ENCODE assay signal across 10 cellular contexts in the genomic region with DNA sequence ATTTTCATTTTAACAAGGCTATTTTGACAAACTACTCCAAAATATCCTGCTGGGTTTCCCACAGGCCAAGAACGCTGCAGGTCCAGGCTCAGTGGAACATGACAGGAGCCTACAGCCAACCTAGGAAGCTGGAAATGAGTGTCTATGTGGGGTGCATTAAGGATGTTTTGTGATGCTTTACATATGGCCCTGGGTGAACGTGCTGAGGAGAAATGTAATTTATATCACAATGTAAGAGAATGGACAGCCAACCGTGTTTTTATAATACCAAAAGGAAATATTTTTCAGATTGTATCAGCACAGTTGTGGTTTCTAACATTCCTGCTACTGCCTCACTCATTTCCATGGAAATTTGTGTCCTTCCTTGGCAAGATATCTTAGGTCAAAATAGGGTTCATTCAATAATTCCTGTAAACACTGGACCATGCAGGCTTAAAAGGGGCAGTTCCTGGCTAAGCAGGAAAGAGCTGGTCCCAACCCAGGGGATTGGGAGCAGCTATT. TPM values are rescaled to one million over a fixed set of nuclear protein-coding genes. Genes with fewer than 3 reads are reported as not detected.
DNase-seq lines count a peak whose midpoint lies in the region; FAIRE-seq and TF ChIP-seq lines count a peak whose summit lies in the region.
"Had no signal": no experiment of that assay in that cellular context is flagged by ENCODE, and none has a peak within 500 bp of the region (broad histone marks: within the 10 kb centered on the region; RNA-seq: fewer than 3 reads in every experiment).

No MANE protein-coding gene starts in this region.

- H3F3A ChIP-seq in GM23248 (ENCODE audit: insufficient read depth): peaks cover 42% of the 10 kb centered on the region

- H3K27ac ChIP-seq in GM23248 (peak overlapping the region; percentile 77), mammary epithelial cell (ENCODE audit: insufficient read depth, low read depth, low read length) (peak overlapping the region; percentile 93)
- H3K27ac ChIP-seq: SK-N-MC had no signal

- H3K9me3 ChIP-seq in GM23248 (ENCODE audit: low read depth) (no peaks in the 10 kb centered on the region), mammary epithelial cell (replicated peaks; ENCODE audit: insufficient read depth, low read length) (no peaks in the 10 kb centered on the region)

- no peak overlapping the region for H3K4me3 Mint-ChIP-seq in activated CD4-positive, alpha-beta memory T cell treated with anti-CD3 and anti-CD28 coated beads for 36 hours

- peak overlapping the region; percentile 70 for H3K9ac ChIP-seq in GM23248
- peak overlapping the region; percentile 30 for H3K9ac ChIP-seq in mammary epithelial cell (ENCODE audit: insufficient read depth, low read length)

- in situ Hi-C loops in GM23248 (cut with MboI): no loop called here
- in situ Hi-C loops in mammary epithelial cell (cut with MboI; ENCODE audit: low sequenced_read_pairs in 2 of 2): no loop called here

- H3K36me3 ChIP-seq in GM23248 (ENCODE audit: low read depth): no peaks in the 10 kb centered on the region
- H3K36me3 ChIP-seq in mammary epithelial cell (ENCODE audit: insufficient read depth, low read length): no peaks in the 10 kb centered on the region

- no TSS peak for BruUV-seq in mammary epithelial cell (replicated peaks; lab: Mats Ljungman, UMichigan)

- H3K79me2 ChIP-seq in GM23248 (ENCODE audit: insufficient read depth) (no peaks in the 10 kb centered on the region), mammary epithelial cell (ENCODE audit: insufficient read depth, low read length) (no peaks in the 10 kb centered on the region)

- dilution Hi-C loops in mammary epithelial cell (cut with HindIII; ENCODE audit: low sequenced_read_pairs): no loop called here

- H3K4me1 ChIP-seq in GM23248 (ENCODE audit: insufficient read depth): peaks cover 62% of the 10 kb centered on the region
- peaks cover 35% of the 10 kb centered on the region for H3K4me1 ChIP-seq in mammary epithelial cell (ENCODE audit: insufficient read depth, low read length)

- H2AFZ ChIP-seq in GM23248: no peak overlapping the region
- H2AFZ ChIP-seq in mammary epithelial cell (ENCODE audit: low read depth, low read length): no peak overlapping the region

- CTCF ChIA-PET in mammary epithelial cell (lab: Charles Lee; ENCODE audit: low non-redundant PET): no interaction called here
- CTCF ChIA-PET in activated CD4-positive, alpha-beta memory T cell treated with anti-CD3 and anti-CD28 coated beads for 36 hours (lab: Charles Lee): interaction anchor here (0.6 to 1.5 kb wide), 3 partner anchors 32 to 53 kb away, joined by 3 to 5 read pairs (median 4); no protein-coding TSS in a partner anchor

- WGBS in GM23248 (ENCODE audit: low coverage in 1 of 2, low lambda C conversion rate in 2 of 2, missing lambda C conversion rate in 2 of 2), 2 experiments: 17 to 18% methylated on average over 3 of the region's 3 CpGs
- 24% methylated on average over 3 of the region's 3 CpGs for WGBS in mammary epithelial cell (ENCODE audit: low coverage, missing lambda C conversion rate)

- FAIRE-seq in GM12891 (lab: Jason Lieb, UNC): no peak

- peaks cover 27% of the 10 kb centered on the region for H3K4me1 Mint-ChIP-seq in activated CD4-positive, alpha-beta memory T cell treated with anti-CD3 and anti-CD28 coated beads for 36 hours (ENCODE audit: low read depth)

- DNase-seq in GM23248: peak; percentile 84
- DNase-seq in mammary epithelial cell: peak; percentile 66
- DNase-seq in hepatic stellate cell (ENCODE audit: low spot score): peak; percentile 22
- peak; percentile 83 for DNase-seq in smooth muscle cell of the brain vasculature (ENCODE audit: low read depth, low spot score)
- DNase-seq in SHP77 treated with DMSO at 0.1 percent for 48 hours (lab: John Stamatoyannopoulos, UW): no peak
- DNase-seq in GM12891 (ENCODE audit: insufficient read length, low spot score): no peak
- DNase-seq in activated CD4-positive, alpha-beta memory T cell treated with anti-CD3 and anti-CD28 coated beads for 36 hours: no peak
- no peak for DNase-seq in 8988T
- DNase-seq: activated CD8-positive, alpha-beta memory T cell treated with anti-CD3 and anti-CD28 coated beads, Interleukin-2, amount 50 U/mL, for 48 hours had no signal

- H3K36me3 Mint-ChIP-seq in activated CD4-positive, alpha-beta memory T cell treated with anti-CD3 and anti-CD28 coated beads for 36 hours: peaks cover 8% of the 10 kb centered on the region

- TF ChIP-seq CTCF in mammary epithelial cell (conservative IDR thresholded peaks at IDR 0.05 in 1 of 2, IDR thresholded peaks at IDR 0.05 in 1 of 2; ENCODE audit: extremely low read depth in 1 of 2, insufficient read depth in 1 of 2, low read depth in 1 of 2, low read length in 2 of 2): no peak

- POLR2A ChIA-PET in activated CD4-positive, alpha-beta memory T cell treated with anti-CD3 and anti-CD28 coated beads for 36 hours (lab: Charles Lee): no interaction called here

- H3K4me3 ChIP-seq in GM23248: peak overlapping the region; percentile 66
- H3K4me3 ChIP-seq in mammary epithelial cell (replicated peaks in 1 of 3; ENCODE audit: insufficient read depth in 1 of 3, low read depth in 2 of 3, low read length in 3 of 3): no peak overlapping the region
- H3K4me3 ChIP-seq: SK-N-MC had no signal

- H3K27ac Mint-ChIP-seq in activated CD4-positive, alpha-beta memory T cell treated with anti-CD3 and anti-CD28 coated beads for 36 hours: no peak overlapping the region

- H3K27me3 ChIP-seq in GM23248 (replicated peaks; ENCODE audit: insufficient read depth) (no peaks in the 10 kb centered on the region), mammary epithelial cell (ENCODE audit: insufficient read depth, low read length) (no peaks in the 10 kb centered on the region)

- no peaks in the 10 kb centered on the region for H3K27me3 Mint-ChIP-seq in activated CD4-positive, alpha-beta memory T cell treated with anti-CD3 and anti-CD28 coated beads for 36 hours

- H3K9me2 ChIP-seq in GM23248 (ENCODE audit: insufficient read depth): no peaks in the 10 kb centered on the region

- intact Hi-C loops in mammary epithelial cell (cut with micrococcal nuclease): no loop called here
- intact Hi-C loops in activated CD4-positive, alpha-beta memory T cell treated with anti-CD3 and anti-CD28 coated beads for 36 hours (cut with micrococcal nuclease): loop anchor here (10.0 kb wide), 1 partner anchor 262 kb away; a partner anchor contains a TSS

- TF ChIP-seq POLR2A in GM12891 (IDR thresholded peaks at IDR 0.05; ENCODE audit: low read depth, low read length): no peak

- H3K9me3 Mint-ChIP-seq in activated CD4-positive, alpha-beta memory T cell treated with anti-CD3 and anti-CD28 coated beads for 36 hours: no peaks in the 10 kb centered on the region

- H4K20me1 ChIP-seq in GM23248 (ENCODE audit: insufficient read depth): no peaks in the 10 kb centered on the region
- no peaks in the 10 kb centered on the region for H4K20me1 ChIP-seq in mammary epithelial cell (ENCODE audit: insufficient read depth, low read length)

- H3K4me2 ChIP-seq in GM23248 (ENCODE audit: unreplicated experiment) (peak overlapping the region; percentile 91), mammary epithelial cell (ENCODE audit: insufficient read depth, low read depth, low read length) (peak overlapping the region; percentile 25)

TF ChIP-seq in GM12891, 5 proteins besides CTCF, POLR2A, EP300 and RAD21:
- no peak for TF ChIP-seq POU2F2 (IDR thresholded peaks at IDR 0.05; ENCODE audit: low read depth, low read length)
- TF ChIP-seq POLR2AphosphoS5 (IDR thresholded peaks at IDR 0.05; ENCODE audit: low read depth, low read length): no peak
- no peak for TF ChIP-seq PAX5 (IDR thresholded peaks at IDR 0.05; ENCODE audit: insufficient read depth, low read length, severe bottlenecking)
- no peak for TF ChIP-seq SPI1 (IDR thresholded peaks at IDR 0.05; ENCODE audit: low read depth, low read length)
- TF ChIP-seq TAF1 (IDR thresholded peaks at IDR 0.05; ENCODE audit: low read depth, low read length): no peak

RNA-seq across cellular contexts. Expression of a gene that starts 51.5 kb away (rescaled TPM):
- total RNA-seq in GM23248 (2014; rRNA removed; shearing (Covaris generic)): not detected in 2 replicates
- polyA plus RNA-seq in GM23248 (2016; fragmentation: Nextera tagmentation; extraction: Ambion mirVana) (0.15 TPM in 1 of 2 replicates, not detected in the other), mammary epithelial cell (0.70 TPM)
- total RNA-seq in mammary epithelial cell: under 1 TPM; 0.50 to 0.87 TPM
- polyA minus RNA-seq in mammary epithelial cell: 5.9 TPM
- not detected for polyA plus RNA-seq in GM12891 (2012; ENCODE audit: low read depth, missing spikeins)
- total RNA-seq in activated CD4-positive, alpha-beta memory T cell treated with anti-CD3 and anti-CD28 coated beads for 36 hours: 1 to 10 TPM; 9.5 to 9.6 TPM

Comparison
In these comparisons a context has a peak if more than half of its experiments do, and no peak if none do; other contexts are left out.
1. DNase-seq: peak in GM23248 (single experiment), mammary epithelial cell (single experiment), hepatic stellate cell (single experiment) and smooth muscle cell of the brain vasculature (single experiment); none in SHP77 treated with DMSO at 0.1 percent for 48 hours (single experiment), GM12891 (single experiment), activated CD4-positive, alpha-beta memory T cell treated with anti-CD3 and anti-CD28 coated beads for 36 hours (single experiment) and 8988T (single experiment).
2. RNA of a gene that starts 51.5 kb away (total RNA-seq): 9.5 to 9.6 TPM in activated CD4-positive, alpha-beta memory T cell treated with anti-CD3 and anti-CD28 coated beads for 36 hours; 0.50 to 0.87 TPM in mammary epithelial cell and not detected in GM23248; every median in the first group is over 4 times any median in the second.